ENCODE assay signal across 12 cellular contexts in the genomic region with DNA sequence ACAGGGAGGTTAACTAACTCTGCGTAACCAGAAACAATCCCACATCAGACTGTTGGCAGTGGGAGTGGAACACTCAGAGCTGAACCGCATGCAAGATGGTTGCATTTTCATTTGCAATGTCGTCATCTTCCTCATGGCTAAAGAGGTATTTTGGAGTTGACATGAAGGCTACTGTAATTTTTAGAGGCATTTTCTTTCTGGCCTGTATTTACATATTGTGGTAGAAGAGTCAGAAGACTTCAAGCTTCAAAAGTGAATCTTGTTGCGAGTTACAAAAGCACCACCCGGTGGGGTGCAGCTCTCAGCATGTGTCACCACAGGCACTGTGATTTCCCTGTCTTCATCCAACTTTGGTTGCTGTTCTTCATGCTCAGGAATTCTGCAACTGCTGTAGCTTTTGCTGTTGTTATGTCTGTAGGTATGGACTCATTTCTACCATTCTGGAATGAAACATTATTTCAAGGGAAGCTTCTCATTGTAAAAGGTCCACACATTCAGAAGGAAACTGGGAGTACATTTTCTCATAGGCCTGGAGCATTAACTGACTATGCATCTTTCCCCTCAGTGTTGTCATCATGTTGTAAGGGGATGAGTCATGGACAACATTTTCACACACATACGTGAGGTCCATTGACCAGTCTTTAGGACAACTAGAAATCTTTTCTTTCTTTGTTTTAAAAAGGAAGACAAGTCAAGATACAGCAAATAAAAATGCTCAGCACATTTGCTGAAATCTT. TPM values are rescaled to one million over a fixed set of nuclear protein-coding genes. Genes with fewer than 3 reads are reported as not detected.
DNase-seq lines count a peak whose midpoint lies in the region; ATAC-seq, FAIRE-seq and TF ChIP-seq lines count a peak whose summit lies in the region.
"Had no signal": no experiment of that assay in that cellular context is flagged by ENCODE, and none has a peak within 500 bp of the region (broad histone marks: within the 10 kb centered on the region; RNA-seq: fewer than 3 reads in every experiment).

No MANE protein-coding gene starts in this region.

- H3K36me3 Mint-ChIP-seq in activated naive CD4-positive, alpha-beta T cell treated with anti-CD3 and anti-CD28 coated beads, Interleukin-2, amount 50 U/mL, for 72 hours: no peaks in the 10 kb centered on the region

- H3K9me3 Mint-ChIP-seq in activated naive CD4-positive, alpha-beta T cell treated with anti-CD3 and anti-CD28 coated beads, Interleukin-2, amount 50 U/mL, for 72 hours: peaks cover 7 to 13% of the 10 kb centered on the region in 2 donors

- FAIRE-seq in keratinocyte (lab: Jason Lieb, UNC): peak; percentile 5

- H2AFZ ChIP-seq in keratinocyte (ENCODE audit: control insufficient read depth, low read length): no peak overlapping the region

- DNase-seq in adipocyte (ENCODE audit: low read depth) (peak; percentile 70), keratinocyte (ENCODE audit: low read depth, low spot score) (no peak), ecto neural progenitor cell (ENCODE audit: low spot score) (no peak), HuH-7 (ENCODE audit: low spot score) (no peak)
- no peak for DNase-seq in activated naive CD4-positive, alpha-beta T cell treated with anti-CD3 and anti-CD28 coated beads, Interleukin-2, amount 50 U/mL, for 72 hours (ENCODE audit: low spot score in 2 of 2)
- no peak for DNase-seq in activated CD8-positive, alpha-beta memory T cell treated with anti-CD3 and anti-CD28 coated beads, Interleukin-2, amount 50 U/mL, for 4 hours
- DNase-seq: colonic mucosa, DND-41, NCI-H446 treated with DMSO at 0.1 percent for 48 hours, T-helper 2 cell had no signal

- no peaks in the 10 kb centered on the region for H4K20me1 ChIP-seq in keratinocyte (ENCODE audit: control insufficient read depth, extremely low read depth, insufficient read depth, low read length)

- no peak overlapping the region for H3K4me2 ChIP-seq in keratinocyte (ENCODE audit: control insufficient read depth, extremely low read depth, insufficient read depth, low read depth, low read length)

- ATAC-seq in GM18867 (IDR thresholded peaks at IDR 0.05; ENCODE audit: unreplicated experiment) (peak; percentile 70), HG03095 (IDR thresholded peaks at IDR 0.05; ENCODE audit: unreplicated experiment) (peak; percentile 43)
- ATAC-seq in activated naive CD4-positive, alpha-beta T cell treated with anti-CD3 and anti-CD28 coated beads, Interleukin-2, amount 50 U/mL, for 72 hours: no peak

- H3K4me1 ChIP-seq in adipocyte (ENCODE audit: control insufficient read depth, insufficient read depth, low read length): peaks cover 20% of the 10 kb centered on the region
- H3K4me1 ChIP-seq in keratinocyte (ENCODE audit: control insufficient read depth, extremely low read depth, insufficient read depth, low read length): peaks cover 9% of the 10 kb centered on the region
- H3K4me1 ChIP-seq: colonic mucosa had no signal

- no peak overlapping the region for H3K27ac Mint-ChIP-seq in activated naive CD4-positive, alpha-beta T cell treated with anti-CD3 and anti-CD28 coated beads, Interleukin-2, amount 50 U/mL, for 72 hours

- H3K36me3 ChIP-seq in adipocyte (ENCODE audit: control insufficient read depth, insufficient read depth, low read length, severe bottlenecking) (no peaks in the 10 kb centered on the region), keratinocyte (ENCODE audit: control insufficient read depth in 2 of 2, extremely low read depth in 1 of 2, insufficient read depth in 2 of 2, low read length in 2 of 2) (no peaks in the 10 kb centered on the region)
- H3K36me3 ChIP-seq: colonic mucosa had no signal

- no peak overlapping the region for H3K9ac ChIP-seq in adipocyte (ENCODE audit: low read length)
- H3K9ac ChIP-seq in keratinocyte (ENCODE audit: control insufficient read depth, extremely low read depth, insufficient read depth, low read length): no peak overlapping the region

- H3K4me3 ChIP-seq in adipocyte (ENCODE audit: low read length): no peak overlapping the region
- no peak overlapping the region for H3K4me3 ChIP-seq in keratinocyte (ENCODE audit: control insufficient read depth in 2 of 3, extremely low read depth in 1 of 3, insufficient read depth in 2 of 3, low read depth in 1 of 3, low read length in 3 of 3)
- H3K4me3 ChIP-seq: colonic mucosa had no signal

- H3K27me3 ChIP-seq in adipocyte (replicated peaks; ENCODE audit: control insufficient read depth, insufficient read depth, low read length) (peaks cover 17% of the 10 kb centered on the region), keratinocyte (ENCODE audit: control insufficient read depth, extremely low read depth, insufficient read depth, low read length) (no peaks in the 10 kb centered on the region)
- H3K27me3 ChIP-seq: colonic mucosa had no signal

- no peaks in the 10 kb centered on the region for H3K79me2 ChIP-seq in keratinocyte (ENCODE audit: control insufficient read depth, insufficient read depth, low read length)

- H3K27ac ChIP-seq in keratinocyte (ENCODE audit: control insufficient read depth, insufficient read depth, low read length): no peak overlapping the region
- H3K27ac ChIP-seq: colonic mucosa had no signal

- dilution Hi-C loops in keratinocyte (cut with MboI; ENCODE audit: extremely low pct_ligation_motif_present, low sequenced_read_pairs): no loop called here

- no peaks in the 10 kb centered on the region for H3K9me1 ChIP-seq in keratinocyte (ENCODE audit: control insufficient read depth, extremely low read depth, insufficient read depth, low read length)

- no peak for TF ChIP-seq CTCF in keratinocyte (optimal IDR thresholded peaks at IDR 0.05 in 1 of 3, IDR thresholded peaks at IDR 0.05 in 1 of 3, conservative IDR thresholded peaks at IDR 0.05 in 1 of 3; ENCODE audit: extremely low read depth in 1 of 3, insufficient read depth in 2 of 3, low read length in 3 of 3)

- H3K9me3 ChIP-seq in adipocyte (ENCODE audit: control insufficient read depth, low read length) (no peaks in the 10 kb centered on the region), keratinocyte (ENCODE audit: control insufficient read depth, low read depth, low read length) (no peaks in the 10 kb centered on the region)
- H3K9me3 ChIP-seq: colonic mucosa had no signal

RNA-seq across cellular contexts. Expression of gene GDNF, which starts 35.4 kb away (rescaled TPM):
- 0.95 to 3.3 TPM (median 2.4 TPM) in 3 replicates for polyA plus RNA-seq in keratinocyte
- polyA plus RNA-seq in keratinocyte (2011; ENCODE audit: low read depth): 1.3 TPM
- polyA plus RNA-seq in keratinocyte (2011; cell fraction: cytosol; rRNA removed): 1.2 and 1.9 TPM in 2 replicates
- polyA plus RNA-seq in keratinocyte (2011; cell fraction: nucleus; rRNA removed): 4.5 and 5.0 TPM in 2 replicates
- 1.9 and 2.9 TPM in 2 replicates for polyA plus RNA-seq in keratinocyte (2012; ENCODE audit: low replicate concordance)
- 0.59 to 3.0 TPM (median 2.3 TPM) in 3 replicates for polyA minus RNA-seq in keratinocyte
- polyA minus RNA-seq in keratinocyte (2011; cell fraction: cytosol; rRNA and poly(A)+ RNA removed): 0.58 TPM
- polyA minus RNA-seq in keratinocyte (2011; cell fraction: nucleus; rRNA and poly(A)+ RNA removed): 2.2 and 3.6 TPM in 2 replicates
- not detected for total RNA-seq in activated naive CD4-positive, alpha-beta T cell treated with anti-CD3 and anti-CD28 coated beads, Interleukin-2, amount 50 U/mL, for 72 hours

Comparison
In these comparisons a context has a peak if more than half of its experiments do, and no peak if none do; other contexts are left out.
1. ATAC-seq: peak in GM18867 (single experiment) and HG03095 (single experiment); none in activated naive CD4-positive, alpha-beta T cell treated with anti-CD3 and anti-CD28 coated beads, Interleukin-2, amount 50 U/mL, for 72 hours (0 of 2).